In the genomic region with DNA sequence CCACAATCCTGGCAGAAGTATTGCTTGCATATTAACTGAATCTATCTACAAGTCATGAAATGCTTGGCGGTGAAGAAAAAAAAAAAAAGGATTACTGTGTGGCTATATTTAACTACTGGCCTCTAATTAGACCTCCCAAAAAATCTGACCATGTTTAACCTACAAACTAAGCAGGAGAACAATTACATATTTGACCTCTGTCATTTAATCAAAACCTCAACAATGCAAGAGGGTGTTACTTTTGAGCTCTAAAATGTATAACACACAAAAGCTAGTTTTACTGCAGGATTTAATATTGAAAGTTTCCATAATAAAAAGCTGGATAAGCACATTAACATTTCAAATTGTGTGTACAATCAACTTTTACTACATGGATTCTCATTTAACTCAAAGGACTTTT, we compare ENCODE assay signal across 10 cellular contexts. TPM values are rescaled to one million over a fixed set of nuclear protein-coding genes. Genes with fewer than 3 reads are reported as not detected.
DNase-seq lines count a peak whose midpoint lies in the region; ATAC-seq, FAIRE-seq and TF ChIP-seq lines count a peak whose summit lies in the region.
"Had no signal": no experiment of that assay in that cellular context is flagged by ENCODE, and none has a peak within 500 bp of the region (broad histone marks: within the 10 kb centered on the region; RNA-seq: fewer than 3 reads in every experiment).

No MANE protein-coding gene starts in this region.

- RAD21 ChIA-PET in GM12878 (lab: Charles Lee; ENCODE audit: unreplicated experiment) = interaction anchor here (1.1 to 1.4 kb wide), 3 partner anchors 47 to 414 kb away, joined by 3 to 6 read pairs (median 4); no protein-coding TSS in a partner anchor

- H3K4me1 ChIP-seq in GM12878 (ENCODE audit: control insufficient read depth, insufficient read depth, low read length) = no peaks in the 10 kb centered on the region; the same call in 1 of the 2 replicates

- intact Hi-C loops in Calu3 (cut with micrococcal nuclease; ENCODE audit: unreplicated experiment) = loop anchor here (5.0 kb wide), 1 partner anchor 47 kb away; no protein-coding TSS in a partner anchor
- intact Hi-C loops in GM12878 (cut with micrococcal nuclease; ENCODE audit: unreplicated experiment) = loop anchor here (10.0 kb wide), 1 partner anchor 411 kb away; no protein-coding TSS in a partner anchor

- CTCF ChIA-PET in Calu3 (lab: Charles Lee) = no interaction called here
- CTCF ChIA-PET in GM12878 (lab: Yijun Ruan, JAX) = interaction anchor here (0.6 to 0.7 kb wide), 3 partner anchors 46 to 155 kb away, joined by 3 to 5 read pairs (median 3); no protein-coding TSS in a partner anchor

- H3K36me3 Mint-ChIP-seq in Calu3 (ENCODE audit: insufficient read depth, unreplicated experiment) (peaks cover 12% of the 10 kb centered on the region), nephron (ENCODE audit: low read depth) (no peaks in the 10 kb centered on the region)

- peak overlapping the region; percentile 77; the same call in 1 of the 2 replicates for H3K4me2 ChIP-seq in GM12878 (ENCODE audit: control insufficient read depth, insufficient read depth)

- H2AFZ ChIP-seq in GM12878 (ENCODE audit: control insufficient read depth, low read depth, low read length) = no peak overlapping the region

- FAIRE-seq in GM12878 (lab: Jason Lieb, UNC) = no peak
- FAIRE-seq: GM12891, islet of Langerhans had no signal

- H3K4me3 Mint-ChIP-seq in Calu3 (ENCODE audit: low read depth, unreplicated experiment) (peak overlapping the region; percentile 84), nephron (peak overlapping the region; percentile 64 to 95 (median 88))

- in situ Hi-C loops in GM12878 (cut with MboI) = no loop called here

- DNase-seq in Calu3 = no peak
- no peak for DNase-seq in Jurkat, Clone E6-1 (ENCODE audit: low read depth, low spot score)
- DNase-seq in GM12878 (ENCODE audit: low read depth, low spot score) = no peak
- no peak for DNase-seq in hypothalamus (lab: John Stamatoyannopoulos, UW)
- no peak for DNase-seq in NCI-H748 treated with DMSO at 0.1 percent for 48 hours (lab: John Stamatoyannopoulos, UW)
- DNase-seq in stimulated activated CD4-positive, alpha-beta T cell treated with anti-CD3 and anti-CD28 coated beads, Interleukin-12 subunit alpha, Interleukin-12 subunit beta, amount 100 ng/mL, for 4 hours = no peak
- DNase-seq: caudate nucleus had no signal

- POLR2A ChIA-PET in GM12878 (lab: Charles Lee) = no interaction called here

- H3K4me1 Mint-ChIP-seq in Calu3 (ENCODE audit: low read depth, unreplicated experiment) (peaks cover 36% of the 10 kb centered on the region), nephron (peaks cover 16% of the 10 kb centered on the region)

- H3K27me3 ChIP-seq in GM12878 (replicated peaks in 1 of 2; ENCODE audit: control insufficient read depth in 2 of 2, insufficient read depth in 2 of 2, low read length in 1 of 2) = no peaks in the 10 kb centered on the region

- H3K27ac Mint-ChIP-seq in Calu3 (ENCODE audit: unreplicated experiment) = no peak overlapping the region
- H3K27ac Mint-ChIP-seq in nephron = peak overlapping the region in 2 of 3 experiments; percentile 27 to 86

- TF ChIP-seq EP300 in GM12878 (IDR thresholded peaks at IDR 0.05; ENCODE audit: borderline replicate concordance in 1 of 2, control insufficient read depth in 1 of 2, low read depth in 2 of 2, low read length in 2 of 2) = no peak

- SMC1A ChIA-PET in GM12878 (lab: Charles Lee; ENCODE audit: uncharacterized antibody, unreplicated experiment) = interaction anchor here (0.5 to 1.7 kb wide), 7 partner anchors 31 to 457 kb away, joined by 3 to 6 read pairs (median 3); no protein-coding TSS in a partner anchor

- H4K20me1 ChIP-seq in GM12878 (ENCODE audit: control insufficient read depth, insufficient read depth) = no peaks in the 10 kb centered on the region

- H3K27me3 Mint-ChIP-seq in Calu3 (ENCODE audit: unreplicated experiment) = no peaks in the 10 kb centered on the region
- H3K27me3 Mint-ChIP-seq in nephron (ENCODE audit: low read depth) = no peaks in the 10 kb centered on the region

- H3K9me3 Mint-ChIP-seq in Calu3 (ENCODE audit: low read depth, unreplicated experiment) (no peaks in the 10 kb centered on the region), nephron (no peaks in the 10 kb centered on the region)

- peak overlapping the region; percentile 15; the same call in 1 of the 2 replicates for H3K27ac ChIP-seq in GM12878 (ENCODE audit: control insufficient read depth, insufficient read depth)

- no peaks in the 10 kb centered on the region for H3K36me3 ChIP-seq in GM12878 (ENCODE audit: control insufficient read depth in 2 of 2, insufficient read depth in 2 of 2, low read length in 1 of 2)

- H3K9me3 ChIP-seq in GM12878 (replicated peaks; ENCODE audit: control insufficient read depth, insufficient read depth, low read length) = no peaks in the 10 kb centered on the region

- BruUV-seq in Calu3 (replicated peaks; lab: Mats Ljungman, UMichigan) (no TSS peak), GM12878 (replicated peaks; lab: Mats Ljungman, UMichigan) (no TSS peak)

- 80% methylated on average over 1 of the region's 1 CpG for WGBS in GM12878 (ENCODE audit: insufficient coverage, insufficient replicate concordance, low lambda C conversion rate, missing lambda C conversion rate)

- H3K4me3 ChIP-seq in Jurkat, Clone E6-1 (ENCODE audit: low read length) = peak overlapping the region; percentile 75
- peak overlapping the region; percentile 72 for H3K4me3 ChIP-seq in GM12878

- no peak overlapping the region; the same call in 1 of the 2 replicates for H3K9ac ChIP-seq in GM12878 (ENCODE audit: control insufficient read depth, insufficient read depth, low read length)

- peaks cover 7% of the 10 kb centered on the region for H3K79me2 ChIP-seq in GM12878 (ENCODE audit: control insufficient read depth, insufficient read depth, low read length)

- ATAC-seq in GM12878 = no peak

- no peak for TF ChIP-seq POLR2A in GM12878 (IDR thresholded peaks at IDR 0.05; ENCODE audit: low read depth, low read length)

- no peak for TF ChIP-seq RAD21 in GM12878 (IDR thresholded peaks at IDR 0.05; ENCODE audit: insufficient read depth, low read depth, low read length)

- no peak for TF ChIP-seq CTCF in Calu3 (IDR thresholded peaks at IDR 0.05; ENCODE audit: unreplicated experiment)
- no peak for TF ChIP-seq CTCF in GM12878 (IDR thresholded peaks at IDR 0.05 in 2 of 3, conservative IDR thresholded peaks at IDR 0.05 in 1 of 3; ENCODE audit: control insufficient read depth in 2 of 3, extremely low read depth in 1 of 3, insufficient read depth in 1 of 3, low read depth in 3 of 3, low read length in 3 of 3)
- TF ChIP-seq CTCF in nephron (IDR thresholded peaks at IDR 0.05; ENCODE audit: unreplicated experiment in 3 of 3) = no peak

TF ChIP-seq in GM12878, 131 proteins besides CTCF, POLR2A, EP300 and RAD21 (continues in another document):
- TF ChIP-seq CBX3 (IDR thresholded peaks at IDR 0.05; ENCODE audit: borderline replicate concordance, low read depth) (no peak), ZBED1 (IDR thresholded peaks at IDR 0.05; ENCODE audit: borderline replicate concordance) (no peak), IKZF2 (IDR thresholded peaks at IDR 0.05) (no peak), ZNF274 (IDR thresholded peaks at IDR 0.05; ENCODE audit: insufficient read depth, insufficient read length) (no peak)
- TF ChIP-seq, protein P1, sequence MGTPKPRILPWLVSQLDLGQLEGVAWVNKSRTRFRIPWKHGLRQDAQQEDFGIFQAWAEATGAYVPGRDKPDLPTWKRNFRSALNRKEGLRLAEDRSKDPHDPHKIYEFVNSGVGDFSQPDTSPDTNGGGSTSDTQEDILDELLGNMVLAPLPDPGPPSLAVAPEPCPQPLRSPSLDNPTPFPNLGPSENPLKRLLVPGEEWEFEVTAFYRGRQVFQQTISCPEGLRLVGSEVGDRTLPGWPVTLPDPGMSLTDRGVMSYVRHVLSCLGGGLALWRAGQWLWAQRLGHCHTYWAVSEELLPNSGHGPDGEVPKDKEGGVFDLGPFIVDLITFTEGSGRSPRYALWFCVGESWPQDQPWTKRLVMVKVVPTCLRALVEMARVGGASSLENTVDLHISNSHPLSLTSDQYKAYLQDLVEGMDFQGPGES (IDR thresholded peaks at IDR 0.05) = no peak

RNA-seq across cellular contexts. Expression of a gene that starts 1.5 kb away (rescaled TPM):
- 17.7 and 25.7 TPM in 2 replicates for total RNA-seq in Calu3 (2022)
- 600 TPM for polyA plus RNA-seq in Jurkat, Clone E6-1 (2012; ENCODE audit: insufficient read depth, insufficient read length)
- 50.2 and 60.5 TPM in 2 replicates for total RNA-seq in GM12878 (2013; cell fraction: nucleolus; rRNA removed)
- 29.6 and 34.0 TPM in 2 replicates for total RNA-seq in GM12878 (2014; rRNA removed)
- 30.7 and 32.6 TPM in 2 replicates for total RNA-seq in GM12878 (2014; rRNA removed; fragmentation: Illumina TruSeq; extraction: Trizol)
- total RNA-seq in GM12878 (2021) = 32.8 and 36.0 TPM in 2 replicates
- 49.0 TPM for polyA plus RNA-seq in GM12878 (2011; ENCODE audit: low read depth)
- 202 and 229 TPM in 2 replicates for polyA plus RNA-seq in GM12878 (2011; rRNA removed)
- 109 and 150 TPM in 2 replicates for polyA plus RNA-seq in GM12878 (2011; cell fraction: cytosol; rRNA removed)
- polyA plus RNA-seq in GM12878 (2011; cell fraction: nucleus; rRNA removed) = 57.6 and 70.1 TPM in 2 replicates
- 43.3 and 46.4 TPM in 2 replicates for polyA plus RNA-seq in GM12878 (2012)
- polyA plus RNA-seq in GM12878 (2014; fragmentation: Illumina TruSeq; extraction: Trizol) = 32.7 and 38.2 TPM in 2 replicates
- polyA plus RNA-seq in GM12878 (2014; fragmentation: Nextera tagmentation; extraction: Ambion mirVana) = 10 to 100 TPM; 74.4 to 89.7 TPM
- polyA plus RNA-seq in GM12878 (2014; rRNA removed) = 29.8 and 33.3 TPM in 2 replicates
- 10 to 100 TPM; 51.5 to 61.2 TPM for polyA plus RNA-seq in GM12878 (2016; fragmentation: Nextera tagmentation; extraction: Ambion mirVana)
- polyA minus RNA-seq in GM12878 (2011; rRNA and poly(A)+ RNA removed) = 133 and 194 TPM in 2 replicates
- 53.2 and 56.6 TPM in 2 replicates for polyA minus RNA-seq in GM12878 (2011; cell fraction: cytosol; rRNA and poly(A)+ RNA removed)
- 9.8 and 9.9 TPM in 2 replicates for polyA minus RNA-seq in GM12878 (2011; cell fraction: nucleus; rRNA and poly(A)+ RNA removed)
